Comparison of ENCODE assay signal across 13 cellular contexts in the genomic region with DNA sequence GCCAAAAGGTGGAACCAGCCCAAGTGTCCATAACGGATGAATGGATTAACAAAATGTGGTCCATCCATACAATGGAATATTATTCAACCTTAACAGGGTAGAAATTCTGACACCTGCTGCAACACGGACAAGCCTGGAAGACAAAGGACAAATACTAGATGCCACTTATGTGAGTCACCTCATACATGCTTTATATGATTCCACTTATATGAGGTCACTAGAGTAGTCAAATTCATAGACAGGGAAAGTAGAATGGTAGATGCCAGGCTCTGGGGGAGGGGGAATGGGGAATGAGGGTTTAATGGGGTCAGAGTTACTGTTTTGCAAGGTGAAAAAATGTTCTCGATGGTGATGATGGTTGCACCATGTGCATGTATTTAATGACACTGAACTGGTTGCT. TPM values are rescaled to one million over a fixed set of nuclear protein-coding genes. Genes with fewer than 3 reads are reported as not detected.
DNase-seq lines count a peak whose midpoint lies in the region; ATAC-seq and TF ChIP-seq lines count a peak whose summit lies in the region.
"Had no signal": no experiment of that assay in that cellular context is flagged by ENCODE, and none has a peak within 500 bp of the region (broad histone marks: within the 10 kb centered on the region; RNA-seq: fewer than 3 reads in every experiment).

No MANE protein-coding gene starts in this region.

- ATAC-seq in activated naive CD8-positive, alpha-beta T cell treated with anti-CD3 and anti-CD28 coated beads, Interleukin-2, amount 50 U/mL, for 24 hours, result no peak
- ATAC-seq in gastroesophageal sphincter, result no peak

- TF ChIP-seq EP300 in gastroesophageal sphincter (IDR thresholded peaks at IDR 0.05), result no peak

- H3K36me3 ChIP-seq in gastroesophageal sphincter, result no peaks in the 10 kb centered on the region
- H3K36me3 ChIP-seq: thoracic aorta had no signal

- no peaks in the 10 kb centered on the region for H3K27me3 ChIP-seq in gastroesophageal sphincter

- DNase-seq in AG10803 (ENCODE audit: low read depth) (peak; percentile 83), HS-5 (ENCODE audit: low read depth) (peak; percentile 83), SW480 (ENCODE audit: low spot score) (peak; percentile 99), hepatic stellate cell (ENCODE audit: low spot score) (peak; percentile 43), germinal center (ENCODE audit: low spot score) (no peak)
- no peak for DNase-seq in activated naive CD8-positive, alpha-beta T cell treated with anti-CD3 and anti-CD28 coated beads, Interleukin-2, amount 50 U/mL, for 24 hours
- DNase-seq in stimulated activated naive CD4-positive, alpha-beta T cell (lab: John Stamatoyannopoulos, UW), result no peak
- DNase-seq: activated CD4-positive, alpha-beta memory T cell treated with anti-CD3 and anti-CD28 coated beads, Interleukin-2, amount 10 ng/mL, durations not matched to agents 7 days and 5 days; activated naive CD8-positive, alpha-beta T cell treated with anti-CD3 and anti-CD28 coated beads for 36 hours; islet precursor cell; NCI-H1048 had no signal

- no peaks in the 10 kb centered on the region for H3K27me3 Mint-ChIP-seq in activated naive CD8-positive, alpha-beta T cell treated with anti-CD3 and anti-CD28 coated beads, Interleukin-2, amount 50 U/mL, for 24 hours
- H3K27me3 Mint-ChIP-seq: activated naive CD8-positive, alpha-beta T cell treated with anti-CD3 and anti-CD28 coated beads for 36 hours had no signal

- H3K4me1 ChIP-seq in gastroesophageal sphincter, result no peaks in the 10 kb centered on the region

- H3K27ac Mint-ChIP-seq in activated naive CD8-positive, alpha-beta T cell treated with anti-CD3 and anti-CD28 coated beads, Interleukin-2, amount 50 U/mL, for 24 hours, result no peak overlapping the region
- H3K27ac Mint-ChIP-seq: activated CD4-positive, alpha-beta memory T cell treated with anti-CD3 and anti-CD28 coated beads, Interleukin-2, amount 10 ng/mL, durations not matched to agents 7 days and 5 days; activated naive CD8-positive, alpha-beta T cell treated with anti-CD3 and anti-CD28 coated beads for 36 hours had no signal

- H3K36me3 Mint-ChIP-seq in activated naive CD8-positive, alpha-beta T cell treated with anti-CD3 and anti-CD28 coated beads, Interleukin-2, amount 50 U/mL, for 24 hours (ENCODE audit: low read depth), result no peaks in the 10 kb centered on the region
- H3K36me3 Mint-ChIP-seq: activated naive CD8-positive, alpha-beta T cell treated with anti-CD3 and anti-CD28 coated beads for 36 hours had no signal

- no peaks in the 10 kb centered on the region for H3K4me1 Mint-ChIP-seq in activated naive CD8-positive, alpha-beta T cell treated with anti-CD3 and anti-CD28 coated beads, Interleukin-2, amount 50 U/mL, for 24 hours
- H3K4me1 Mint-ChIP-seq: activated CD4-positive, alpha-beta memory T cell treated with anti-CD3 and anti-CD28 coated beads, Interleukin-2, amount 10 ng/mL, durations not matched to agents 7 days and 5 days; activated naive CD8-positive, alpha-beta T cell treated with anti-CD3 and anti-CD28 coated beads for 36 hours had no signal

- H3K4me3 ChIP-seq in AG10803 (ENCODE audit: low read length), result no peak overlapping the region
- no peak overlapping the region for H3K4me3 ChIP-seq in gastroesophageal sphincter
- H3K4me3 ChIP-seq: thoracic aorta had no signal

- TF ChIP-seq POLR2A in gastroesophageal sphincter (IDR thresholded peaks at IDR 0.05), result no peak

- no peaks in the 10 kb centered on the region for H3K9me3 ChIP-seq in gastroesophageal sphincter
- H3K9me3 ChIP-seq: thoracic aorta had no signal

- no peak for TF ChIP-seq CTCF in AG10803 (conservative IDR thresholded peaks at IDR 0.05; ENCODE audit: low read length)
- TF ChIP-seq CTCF in gastroesophageal sphincter (IDR thresholded peaks at IDR 0.05), result no peak

- 48 to 75% methylated on average over 3 of the region's 3 CpGs for WGBS in gastroesophageal sphincter (ENCODE audit: low coverage in 1 of 2), 2 donors

- no peak overlapping the region for H3K4me3 Mint-ChIP-seq in activated naive CD8-positive, alpha-beta T cell treated with anti-CD3 and anti-CD28 coated beads, Interleukin-2, amount 50 U/mL, for 24 hours
- H3K4me3 Mint-ChIP-seq: activated CD4-positive, alpha-beta memory T cell treated with anti-CD3 and anti-CD28 coated beads, Interleukin-2, amount 10 ng/mL, durations not matched to agents 7 days and 5 days; activated naive CD8-positive, alpha-beta T cell treated with anti-CD3 and anti-CD28 coated beads for 36 hours had no signal

- H3K27ac ChIP-seq in gastroesophageal sphincter, result no peak overlapping the region
- H3K27ac ChIP-seq: thoracic aorta had no signal

- H3K9me3 Mint-ChIP-seq in activated naive CD8-positive, alpha-beta T cell treated with anti-CD3 and anti-CD28 coated beads, Interleukin-2, amount 50 U/mL, for 24 hours, result no peaks in the 10 kb centered on the region
- H3K9me3 Mint-ChIP-seq: activated CD4-positive, alpha-beta memory T cell treated with anti-CD3 and anti-CD28 coated beads, Interleukin-2, amount 10 ng/mL, durations not matched to agents 7 days and 5 days; activated naive CD8-positive, alpha-beta T cell treated with anti-CD3 and anti-CD28 coated beads for 36 hours had no signal

RNA-seq across cellular contexts. Expression of gene CYTH3, which starts 34.0 kb away (rescaled TPM):
- total RNA-seq in gastroesophageal sphincter, result 10 to 100 TPM; 25.8 to 61.9 (median 39.4) TPM

RNA-seq across cellular contexts. Expression of gene FAM220A, which starts 42.3 kb away (rescaled TPM):
- total RNA-seq in gastroesophageal sphincter, result 10 to 100 TPM; 11.6 to 21.6 (median 18.0) TPM

Comparison
In these comparisons a context has a peak if more than half of its experiments do, and no peak if none do; other contexts are left out.
1. DNase-seq: peak in AG10803 (single experiment), HS-5 (single experiment), SW480 (single experiment) and hepatic stellate cell (single experiment); none in germinal center (single experiment), activated naive CD8-positive, alpha-beta T cell treated with anti-CD3 and anti-CD28 coated beads, Interleukin-2, amount 50 U/mL, for 24 hours (single experiment) and stimulated activated naive CD4-positive, alpha-beta T cell (0 of 6).